In the genomic region with DNA sequence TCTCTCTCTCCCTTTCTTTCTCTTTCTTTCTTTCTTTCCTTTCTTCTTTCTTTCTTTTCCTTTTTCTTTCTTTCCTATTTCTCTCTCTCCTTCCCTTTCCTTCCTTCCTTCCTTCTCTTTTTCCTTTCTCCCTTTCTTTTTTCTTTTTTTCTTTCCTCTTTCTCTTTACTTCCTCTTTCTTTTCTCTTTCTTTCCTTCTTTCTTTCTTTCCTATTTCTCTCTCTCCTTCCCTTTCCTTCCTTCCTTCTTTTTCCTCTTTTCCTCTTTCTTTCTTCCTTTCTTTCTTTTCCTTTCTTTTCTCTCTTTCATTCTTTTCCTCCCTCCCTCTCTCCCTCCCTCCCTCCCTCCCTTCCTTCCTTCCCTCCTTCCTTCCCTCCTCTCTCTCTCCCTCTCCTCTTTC, we compare ENCODE assay signal across 21 cellular contexts.
DNase-seq lines count a peak whose midpoint lies in the region; ATAC-seq and TF ChIP-seq lines count a peak whose summit lies in the region.
"Had no signal": no experiment of that assay in that cellular context is flagged by ENCODE, and none has a peak within 500 bp of the region (broad histone marks: within the 10 kb centered on the region; RNA-seq: fewer than 3 reads in every experiment).

No MANE protein-coding gene starts in this region.

- no peak for TF ChIP-seq EP300 in stomach (IDR thresholded peaks at IDR 0.05)

- no peak overlapping the region for H3K4me3 Mint-ChIP-seq in activated T-cell treated with anti-CD3 and anti-CD28 coated beads, Interleukin-2, amount 50 U/mL, for 72 hours
- no peak overlapping the region for H3K4me3 Mint-ChIP-seq in WTC11
- no peak overlapping the region for H3K4me3 Mint-ChIP-seq in dendritic cell treated with granulocyte-macrophage colony-stimulating factor and Interleukin-4, amounts not matched to agents 40 ng/mL and 50 ng/mL, for 4 days
- H3K4me3 Mint-ChIP-seq in activated naive CD4-positive, alpha-beta T cell treated with anti-CD3 and anti-CD28 coated beads for 36 hours = no peak overlapping the region
- H3K4me3 Mint-ChIP-seq: CD14-positive monocyte; CD4-positive, alpha-beta memory T cell; CD4-positive, CD25-positive, alpha-beta regulatory T cell had no signal

- H3K4me1 Mint-ChIP-seq in activated T-cell treated with anti-CD3 and anti-CD28 coated beads, Interleukin-2, amount 50 U/mL, for 72 hours (ENCODE audit: low read depth) = no peaks in the 10 kb centered on the region
- H3K4me1 Mint-ChIP-seq in WTC11 = peaks cover 7% of the 10 kb centered on the region
- H3K4me1 Mint-ChIP-seq in dendritic cell treated with granulocyte-macrophage colony-stimulating factor and Interleukin-4, amounts not matched to agents 40 ng/mL and 50 ng/mL, for 4 days (ENCODE audit: low read depth) = no peaks in the 10 kb centered on the region
- no peaks in the 10 kb centered on the region for H3K4me1 Mint-ChIP-seq in activated naive CD4-positive, alpha-beta T cell treated with anti-CD3 and anti-CD28 coated beads for 36 hours (ENCODE audit: low read depth)
- H3K4me1 Mint-ChIP-seq: CD14-positive monocyte; CD4-positive, alpha-beta memory T cell; CD4-positive, CD25-positive, alpha-beta regulatory T cell had no signal

- H3K36me3 ChIP-seq in stomach = no peaks in the 10 kb centered on the region
- H3K36me3 ChIP-seq: BE2C, BLaER1 had no signal

- no peak overlapping the region for H3K4me3 ChIP-seq in stomach
- H3K4me3 ChIP-seq: A549, BLaER1, GM12878 had no signal

- H3K27ac ChIP-seq in stomach = no peak overlapping the region
- H3K27ac ChIP-seq: 22Rv1, A549, BLaER1 had no signal

- CTCF ChIA-PET in WTC11 (lab: Charles Lee) = no interaction called here
- CTCF ChIA-PET in activated naive CD4-positive, alpha-beta T cell treated with anti-CD3 and anti-CD28 coated beads for 36 hours (lab: Charles Lee) = no interaction called here

- no peak for DNase-seq in activated T-cell treated with anti-CD3 and anti-CD28 coated beads, Interleukin-2, amount 50 U/mL, for 72 hours
- DNase-seq in activated T-cell treated with anti-CD3 and anti-CD28 coated beads for 4 hours (no peak), WTC11 (ENCODE audit: low spot score) (no peak), stomach (no peak)
- DNase-seq in activated naive CD4-positive, alpha-beta T cell treated with anti-CD3 and anti-CD28 coated beads for 36 hours = no peak
- DNase-seq: AML-193; BE2C; C1 segment of cervical spinal cord; Caco-2; Calu3; CD4-positive, alpha-beta memory T cell; CD4-positive, CD25-positive, alpha-beta regulatory T cell; DND-41; EL; GDM1 had no signal

- H3K27ac Mint-ChIP-seq in activated T-cell treated with anti-CD3 and anti-CD28 coated beads, Interleukin-2, amount 50 U/mL, for 72 hours = peak overlapping the region; percentile 77
- H3K27ac Mint-ChIP-seq in WTC11 = no peak overlapping the region
- peak overlapping the region; percentile 59 for H3K27ac Mint-ChIP-seq in dendritic cell treated with granulocyte-macrophage colony-stimulating factor and Interleukin-4, amounts not matched to agents 40 ng/mL and 50 ng/mL, for 4 days
- no peak overlapping the region for H3K27ac Mint-ChIP-seq in activated naive CD4-positive, alpha-beta T cell treated with anti-CD3 and anti-CD28 coated beads for 36 hours
- H3K27ac Mint-ChIP-seq: CD14-positive monocyte; CD4-positive, alpha-beta memory T cell; CD4-positive, CD25-positive, alpha-beta regulatory T cell had no signal

- H3K27me3 Mint-ChIP-seq in activated T-cell treated with anti-CD3 and anti-CD28 coated beads, Interleukin-2, amount 50 U/mL, for 72 hours (ENCODE audit: low read depth) = peaks cover 6% of the 10 kb centered on the region
- H3K27me3 Mint-ChIP-seq in WTC11 (ENCODE audit: low read depth) = no peaks in the 10 kb centered on the region
- no peaks in the 10 kb centered on the region for H3K27me3 Mint-ChIP-seq in dendritic cell treated with granulocyte-macrophage colony-stimulating factor and Interleukin-4, amounts not matched to agents 40 ng/mL and 50 ng/mL, for 4 days
- peaks cover 11% of the 10 kb centered on the region for H3K27me3 Mint-ChIP-seq in activated naive CD4-positive, alpha-beta T cell treated with anti-CD3 and anti-CD28 coated beads for 36 hours (ENCODE audit: low read depth)

- TF ChIP-seq CTCF in WTC11 (IDR thresholded peaks at IDR 0.05) (no peak), stomach (IDR thresholded peaks at IDR 0.05) (no peak)

- ATAC-seq in activated T-cell treated with anti-CD3 and anti-CD28 coated beads, Interleukin-2, amount 50 U/mL, for 72 hours (replicated peaks in 1 of 2) = no peak
- no peak for ATAC-seq in WTC11
- ATAC-seq: A549, GM12878 had no signal

- no peaks in the 10 kb centered on the region for H3K36me3 Mint-ChIP-seq in activated T-cell treated with anti-CD3 and anti-CD28 coated beads, Interleukin-2, amount 50 U/mL, for 72 hours (ENCODE audit: insufficient read depth in 2 of 2)
- no peaks in the 10 kb centered on the region for H3K36me3 Mint-ChIP-seq in WTC11
- H3K36me3 Mint-ChIP-seq in dendritic cell treated with granulocyte-macrophage colony-stimulating factor and Interleukin-4, amounts not matched to agents 40 ng/mL and 50 ng/mL, for 4 days (ENCODE audit: low read depth) = no peaks in the 10 kb centered on the region
- H3K36me3 Mint-ChIP-seq in activated naive CD4-positive, alpha-beta T cell treated with anti-CD3 and anti-CD28 coated beads for 36 hours (ENCODE audit: low read depth) = no peaks in the 10 kb centered on the region
- H3K36me3 Mint-ChIP-seq: CD14-positive monocyte; CD4-positive, alpha-beta memory T cell; CD4-positive, CD25-positive, alpha-beta regulatory T cell had no signal

- no peaks in the 10 kb centered on the region for H3K9me3 ChIP-seq in stomach
- H3K9me3 ChIP-seq: A549, BE2C, BLaER1, Caco-2 had no signal

- POLR2A ChIA-PET in WTC11 (lab: Charles Lee) = no interaction called here

- TF ChIP-seq POLR2A in stomach (IDR thresholded peaks at IDR 0.05) = no peak

- intact Hi-C loops in dendritic cell treated with granulocyte-macrophage colony-stimulating factor and Interleukin-4, amounts not matched to agents 40 ng/mL and 50 ng/mL, for 4 days (cut with micrococcal nuclease) = no loop called here
- intact Hi-C loops in stomach (cut with DNase I; ENCODE audit: low total_unique reads) = no loop called here
- intact Hi-C loops in activated naive CD4-positive, alpha-beta T cell treated with anti-CD3 and anti-CD28 coated beads for 36 hours (cut with micrococcal nuclease) = no loop called here

- no peaks in the 10 kb centered on the region for H3K9me3 Mint-ChIP-seq in activated T-cell treated with anti-CD3 and anti-CD28 coated beads, Interleukin-2, amount 50 U/mL, for 72 hours
- H3K9me3 Mint-ChIP-seq in WTC11 = no peaks in the 10 kb centered on the region
- no peaks in the 10 kb centered on the region for H3K9me3 Mint-ChIP-seq in dendritic cell treated with granulocyte-macrophage colony-stimulating factor and Interleukin-4, amounts not matched to agents 40 ng/mL and 50 ng/mL, for 4 days
- H3K9me3 Mint-ChIP-seq in activated naive CD4-positive, alpha-beta T cell treated with anti-CD3 and anti-CD28 coated beads for 36 hours = no peaks in the 10 kb centered on the region

- no peaks in the 10 kb centered on the region for H3K4me1 ChIP-seq in stomach
- H3K4me1 ChIP-seq: A549, BE2C, BLaER1, Caco-2 had no signal

- no peaks in the 10 kb centered on the region for H3K27me3 ChIP-seq in stomach
- H3K27me3 ChIP-seq: BE2C, BLaER1 had no signal

TF ChIP-seq in WTC11, 78 proteins besides CTCF, POLR2A, EP300 and RAD21:
- TF ChIP-seq, protein P1, sequence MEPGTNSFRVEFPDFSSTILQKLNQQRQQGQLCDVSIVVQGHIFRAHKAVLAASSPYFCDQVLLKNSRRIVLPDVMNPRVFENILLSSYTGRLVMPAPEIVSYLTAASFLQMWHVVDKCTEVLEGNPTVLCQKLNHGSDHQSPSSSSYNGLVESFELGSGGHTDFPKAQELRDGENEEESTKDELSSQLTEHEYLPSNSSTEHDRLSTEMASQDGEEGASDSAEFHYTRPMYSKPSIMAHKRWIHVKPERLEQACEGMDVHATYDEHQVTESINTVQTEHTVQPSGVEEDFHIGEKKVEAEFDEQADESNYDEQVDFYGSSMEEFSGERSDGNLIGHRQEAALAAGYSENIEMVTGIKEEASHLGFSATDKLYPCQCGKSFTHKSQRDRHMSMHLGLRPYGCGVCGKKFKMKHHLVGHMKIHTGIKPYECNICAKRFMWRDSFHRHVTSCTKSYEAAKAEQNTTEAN (CRISPR knock-in tag; IDR thresholded peaks at IDR 0.05) = no peak
- TF ChIP-seq, protein P2, sequence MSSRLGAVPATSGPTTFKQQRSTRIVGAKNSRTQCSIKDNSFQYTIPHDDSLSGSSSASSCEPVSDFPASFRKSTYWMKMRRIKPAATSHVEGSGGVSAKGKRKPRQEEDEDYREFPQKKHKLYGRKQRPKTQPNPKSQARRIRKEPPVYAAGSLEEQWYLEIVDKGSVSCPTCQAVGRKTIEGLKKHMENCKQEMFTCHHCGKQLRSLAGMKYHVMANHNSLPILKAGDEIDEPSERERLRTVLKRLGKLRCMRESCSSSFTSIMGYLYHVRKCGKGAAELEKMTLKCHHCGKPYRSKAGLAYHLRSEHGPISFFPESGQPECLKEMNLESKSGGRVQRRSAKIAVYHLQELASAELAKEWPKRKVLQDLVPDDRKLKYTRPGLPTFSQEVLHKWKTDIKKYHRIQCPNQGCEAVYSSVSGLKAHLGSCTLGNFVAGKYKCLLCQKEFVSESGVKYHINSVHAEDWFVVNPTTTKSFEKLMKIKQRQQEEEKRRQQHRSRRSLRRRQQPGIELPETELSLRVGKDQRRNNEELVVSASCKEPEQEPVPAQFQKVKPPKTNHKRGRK (CRISPR knock-in tag; IDR thresholded peaks at IDR 0.05; ENCODE audit: borderline replicate concordance) = peak; percentile 74; the same call in 1 of the 2 replicates

Comparison
In these comparisons a context has a peak if more than half of its experiments do, and no peak if none do; other contexts are left out.
1. H3K27ac Mint-ChIP-seq: peak in activated T-cell treated with anti-CD3 and anti-CD28 coated beads, Interleukin-2, amount 50 U/mL, for 72 hours (single experiment) and dendritic cell treated with granulocyte-macrophage colony-stimulating factor and Interleukin-4, amounts not matched to agents 40 ng/mL and 50 ng/mL, for 4 days (single experiment); none in WTC11 (single experiment) and activated naive CD4-positive, alpha-beta T cell treated with anti-CD3 and anti-CD28 coated beads for 36 hours (single experiment).